Comparison of ENCODE assay signal across 1 cellular context in the genomic region with DNA sequence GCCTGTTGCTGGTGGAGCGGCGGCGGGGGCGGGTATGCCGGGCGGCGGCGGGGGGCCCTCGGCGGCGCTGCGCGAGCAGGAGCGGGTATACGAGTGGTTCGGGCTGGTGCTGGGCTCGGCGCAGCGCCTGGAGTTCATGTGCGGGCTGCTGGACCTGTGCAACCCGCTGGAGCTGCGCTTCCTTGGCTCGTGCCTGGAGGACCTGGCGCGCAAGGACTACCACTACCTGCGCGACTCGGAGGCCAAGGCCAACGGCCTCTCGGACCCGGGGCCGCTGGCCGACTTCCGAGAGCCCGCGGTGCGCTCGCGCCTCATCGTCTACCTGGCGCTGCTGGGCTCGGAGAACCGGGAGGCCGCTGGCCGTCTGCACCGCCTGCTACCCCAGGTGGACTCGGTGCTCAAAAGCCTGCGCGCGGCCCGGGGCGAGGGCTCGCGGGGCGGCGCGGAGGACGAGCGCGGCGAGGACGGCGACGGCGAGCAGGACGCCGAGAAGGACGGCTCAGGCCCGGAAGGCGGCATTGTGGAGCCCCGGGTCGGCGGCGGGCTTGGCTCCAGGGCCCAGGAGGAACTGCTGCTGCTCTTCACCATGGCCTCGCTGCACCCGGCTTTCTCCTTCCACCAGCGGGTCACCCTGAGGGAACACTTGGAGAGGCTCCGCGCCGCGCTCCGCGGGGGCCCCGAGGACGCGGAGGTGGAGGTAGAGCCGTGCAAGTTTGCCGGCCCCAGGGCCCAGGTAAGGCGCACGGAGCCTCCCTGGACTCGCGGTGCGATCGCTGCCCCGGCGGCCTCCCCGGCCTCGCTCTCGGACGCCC.
TF ChIP-seq lines count a peak whose summit lies in the region.

No MANE protein-coding gene starts in this region.

TF ChIP-seq in HepG2, 621 proteins besides CTCF, POLR2A, EP300 and RAD21 (continued from another document and continues in another):
- TF ChIP-seq, protein P1, sequence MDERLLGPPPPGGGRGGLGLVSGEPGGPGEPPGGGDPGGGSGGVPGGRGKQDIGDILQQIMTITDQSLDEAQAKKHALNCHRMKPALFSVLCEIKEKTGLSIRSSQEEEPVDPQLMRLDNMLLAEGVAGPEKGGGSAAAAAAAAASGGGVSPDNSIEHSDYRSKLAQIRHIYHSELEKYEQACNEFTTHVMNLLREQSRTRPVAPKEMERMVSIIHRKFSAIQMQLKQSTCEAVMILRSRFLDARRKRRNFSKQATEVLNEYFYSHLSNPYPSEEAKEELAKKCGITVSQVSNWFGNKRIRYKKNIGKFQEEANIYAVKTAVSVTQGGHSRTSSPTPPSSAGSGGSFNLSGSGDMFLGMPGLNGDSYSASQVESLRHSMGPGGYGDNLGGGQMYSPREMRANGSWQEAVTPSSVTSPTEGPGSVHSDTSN (CRISPR knock-in tag; IDR thresholded peaks at IDR 0.05), result no peak
- TF ChIP-seq, protein P2, sequence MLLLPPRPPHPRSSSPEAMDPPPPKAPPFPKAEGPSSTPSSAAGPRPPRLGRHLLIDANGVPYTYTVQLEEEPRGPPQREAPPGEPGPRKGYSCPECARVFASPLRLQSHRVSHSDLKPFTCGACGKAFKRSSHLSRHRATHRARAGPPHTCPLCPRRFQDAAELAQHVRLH (CRISPR knock-in tag; IDR thresholded peaks at IDR 0.05; ENCODE audit: borderline replicate concordance, low read depth), result no peak; the same call in 1 of the 2 replicates
- 0 out of 2 replicates have a peak, but pooled peaks have one; percentile 9 for TF ChIP-seq ZNF510 (CRISPR knock-in tag; IDR thresholded peaks at IDR 0.05; ENCODE audit: low read depth)
- no peak for TF ChIP-seq NR2F1 (CRISPR knock-in tag; IDR thresholded peaks at IDR 0.05)
- TF ChIP-seq ZSCAN22 (CRISPR knock-in tag; IDR thresholded peaks at IDR 0.05), result no peak
- TF ChIP-seq HOXA9 (CRISPR knock-in tag; IDR thresholded peaks at IDR 0.05; ENCODE audit: borderline replicate concordance), result no peak
- no peak for TF ChIP-seq IKZF4 (CRISPR knock-in tag; IDR thresholded peaks at IDR 0.05; ENCODE audit: borderline replicate concordance, low read depth, not compliant biosample characterization)
- TF ChIP-seq, protein P3, sequence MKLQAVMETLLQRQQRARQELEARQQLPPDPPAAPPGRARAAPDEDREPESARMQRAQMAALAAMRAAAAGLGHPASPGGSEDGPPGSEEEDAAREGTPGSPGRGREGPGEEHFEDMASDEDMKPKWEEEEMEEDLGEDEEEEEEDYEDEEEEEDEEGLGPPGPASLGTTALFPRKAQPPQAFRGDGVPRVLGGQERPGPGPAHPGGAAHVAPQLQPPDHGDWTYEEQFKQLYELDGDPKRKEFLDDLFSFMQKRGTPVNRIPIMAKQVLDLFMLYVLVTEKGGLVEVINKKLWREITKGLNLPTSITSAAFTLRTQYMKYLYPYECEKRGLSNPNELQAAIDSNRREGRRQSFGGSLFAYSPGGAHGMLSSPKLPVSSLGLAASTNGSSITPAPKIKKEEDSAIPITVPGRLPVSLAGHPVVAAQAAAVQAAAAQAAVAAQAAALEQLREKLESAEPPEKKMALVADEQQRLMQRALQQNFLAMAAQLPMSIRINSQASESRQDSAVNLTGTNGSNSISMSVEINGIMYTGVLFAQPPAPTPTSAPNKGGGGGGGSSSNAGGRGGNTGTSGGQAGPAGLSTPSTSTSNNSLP (IDR thresholded peaks at IDR 0.05; ENCODE audit: low read depth, low read length), result no peak
- TF ChIP-seq ZNF292 (CRISPR knock-in tag; IDR thresholded peaks at IDR 0.05; ENCODE audit: borderline replicate concordance, low read depth), result no peak
- TF ChIP-seq, protein P4, sequence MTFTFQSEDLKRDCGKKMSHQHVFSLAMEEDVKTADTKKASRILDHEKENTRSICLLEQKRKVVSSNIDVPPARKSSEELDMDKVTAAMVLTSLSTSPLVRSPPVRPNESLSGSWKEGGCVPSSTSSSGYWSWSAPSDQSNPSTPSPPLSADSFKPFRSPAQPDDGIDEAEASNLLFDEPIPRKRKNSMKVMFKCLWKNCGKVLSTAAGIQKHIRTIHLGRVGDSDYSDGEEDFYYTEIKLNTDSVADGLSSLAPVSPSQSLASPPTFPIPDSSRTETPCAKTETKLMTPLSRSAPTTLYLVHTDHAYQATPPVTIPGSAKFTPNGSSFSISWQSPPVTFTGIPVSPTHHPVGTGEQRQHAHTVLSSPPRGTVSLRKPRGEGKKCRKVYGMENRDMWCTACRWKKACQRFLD (CRISPR knock-in tag; IDR thresholded peaks at IDR 0.05; ENCODE audit: borderline replicate concordance), result no peak
- TF ChIP-seq, protein P5, sequence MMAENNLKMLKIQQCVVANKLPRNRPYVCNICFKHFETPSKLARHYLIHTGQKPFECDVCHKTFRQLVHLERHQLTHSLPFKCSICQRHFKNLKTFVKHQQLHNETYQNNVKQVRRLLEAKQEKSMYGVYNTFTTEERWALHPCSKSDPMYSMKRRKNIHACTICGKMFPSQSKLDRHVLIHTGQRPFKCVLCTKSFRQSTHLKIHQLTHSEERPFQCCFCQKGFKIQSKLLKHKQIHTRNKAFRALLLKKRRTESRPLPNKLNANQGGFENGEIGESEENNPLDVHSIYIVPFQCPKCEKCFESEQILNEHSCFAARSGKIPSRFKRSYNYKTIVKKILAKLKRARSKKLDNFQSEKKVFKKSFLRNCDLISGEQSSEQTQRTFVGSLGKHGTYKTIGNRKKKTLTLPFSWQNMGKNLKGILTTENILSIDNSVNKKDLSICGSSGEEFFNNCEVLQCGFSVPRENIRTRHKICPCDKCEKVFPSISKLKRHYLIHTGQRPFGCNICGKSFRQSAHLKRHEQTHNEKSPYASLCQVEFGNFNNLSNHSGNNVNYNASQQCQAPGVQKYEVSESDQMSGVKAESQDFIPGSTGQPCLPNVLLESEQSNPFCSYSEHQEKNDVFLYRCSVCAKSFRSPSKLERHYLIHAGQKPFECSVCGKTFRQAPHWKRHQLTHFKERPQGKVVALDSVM (CRISPR knock-in tag; IDR thresholded peaks at IDR 0.05), result peak; percentile 35; the same call in 1 of the 2 replicates
- TF ChIP-seq FOXA1 (IDR thresholded peaks at IDR 0.05), result no peak
- TF ChIP-seq FOXA1 (CRISPR knock-in tag; IDR thresholded peaks at IDR 0.05), result no peak
- TF ChIP-seq CCDC6 (CRISPR knock-in tag; IDR thresholded peaks at IDR 0.05), result no peak
- TF ChIP-seq STAT5B (CRISPR knock-in tag; IDR thresholded peaks at IDR 0.05), result no peak
- no peak for TF ChIP-seq PHB2 (IDR thresholded peaks at IDR 0.05; ENCODE audit: partially characterized antibody)
- TF ChIP-seq SRF (IDR thresholded peaks at IDR 0.05; ENCODE audit: low read depth, low read length), result no peak
- no peak for TF ChIP-seq RARA (CRISPR knock-in tag; IDR thresholded peaks at IDR 0.05)
- TF ChIP-seq ZNF468 (CRISPR knock-in tag; IDR thresholded peaks at IDR 0.05), result no peak
- no peak for TF ChIP-seq KDM4B (CRISPR knock-in tag; IDR thresholded peaks at IDR 0.05)
- TF ChIP-seq, protein P6, sequence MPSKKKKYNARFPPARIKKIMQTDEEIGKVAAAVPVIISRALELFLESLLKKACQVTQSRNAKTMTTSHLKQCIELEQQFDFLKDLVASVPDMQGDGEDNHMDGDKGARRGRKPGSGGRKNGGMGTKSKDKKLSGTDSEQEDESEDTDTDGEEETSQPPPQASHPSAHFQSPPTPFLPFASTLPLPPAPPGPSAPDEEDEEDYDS (CRISPR knock-in tag; IDR thresholded peaks at IDR 0.05), result no peak
- peak; percentile 25; the same call in 1 of the 2 replicates for TF ChIP-seq ZNF891 (CRISPR knock-in tag; IDR thresholded peaks at IDR 0.05)
- no peak for TF ChIP-seq ZSCAN21 (CRISPR knock-in tag; IDR thresholded peaks at IDR 0.05; ENCODE audit: borderline replicate concordance)
- TF ChIP-seq, protein P7, sequence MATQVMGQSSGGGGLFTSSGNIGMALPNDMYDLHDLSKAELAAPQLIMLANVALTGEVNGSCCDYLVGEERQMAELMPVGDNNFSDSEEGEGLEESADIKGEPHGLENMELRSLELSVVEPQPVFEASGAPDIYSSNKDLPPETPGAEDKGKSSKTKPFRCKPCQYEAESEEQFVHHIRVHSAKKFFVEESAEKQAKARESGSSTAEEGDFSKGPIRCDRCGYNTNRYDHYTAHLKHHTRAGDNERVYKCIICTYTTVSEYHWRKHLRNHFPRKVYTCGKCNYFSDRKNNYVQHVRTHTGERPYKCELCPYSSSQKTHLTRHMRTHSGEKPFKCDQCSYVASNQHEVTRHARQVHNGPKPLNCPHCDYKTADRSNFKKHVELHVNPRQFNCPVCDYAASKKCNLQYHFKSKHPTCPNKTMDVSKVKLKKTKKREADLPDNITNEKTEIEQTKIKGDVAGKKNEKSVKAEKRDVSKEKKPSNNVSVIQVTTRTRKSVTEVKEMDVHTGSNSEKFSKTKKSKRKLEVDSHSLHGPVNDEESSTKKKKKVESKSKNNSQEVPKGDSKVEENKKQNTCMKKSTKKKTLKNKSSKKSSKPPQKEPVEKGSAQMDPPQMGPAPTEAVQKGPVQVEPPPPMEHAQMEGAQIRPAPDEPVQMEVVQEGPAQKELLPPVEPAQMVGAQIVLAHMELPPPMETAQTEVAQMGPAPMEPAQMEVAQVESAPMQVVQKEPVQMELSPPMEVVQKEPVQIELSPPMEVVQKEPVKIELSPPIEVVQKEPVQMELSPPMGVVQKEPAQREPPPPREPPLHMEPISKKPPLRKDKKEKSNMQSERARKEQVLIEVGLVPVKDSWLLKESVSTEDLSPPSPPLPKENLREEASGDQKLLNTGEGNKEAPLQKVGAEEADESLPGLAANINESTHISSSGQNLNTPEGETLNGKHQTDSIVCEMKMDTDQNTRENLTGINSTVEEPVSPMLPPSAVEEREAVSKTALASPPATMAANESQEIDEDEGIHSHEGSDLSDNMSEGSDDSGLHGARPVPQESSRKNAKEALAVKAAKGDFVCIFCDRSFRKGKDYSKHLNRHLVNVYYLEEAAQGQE (IDR thresholded peaks at IDR 0.05; ENCODE audit: borderline replicate concordance in 1 of 2, low read depth in 1 of 2, low read length in 2 of 2), result no peak
- TF ChIP-seq, protein P8, sequence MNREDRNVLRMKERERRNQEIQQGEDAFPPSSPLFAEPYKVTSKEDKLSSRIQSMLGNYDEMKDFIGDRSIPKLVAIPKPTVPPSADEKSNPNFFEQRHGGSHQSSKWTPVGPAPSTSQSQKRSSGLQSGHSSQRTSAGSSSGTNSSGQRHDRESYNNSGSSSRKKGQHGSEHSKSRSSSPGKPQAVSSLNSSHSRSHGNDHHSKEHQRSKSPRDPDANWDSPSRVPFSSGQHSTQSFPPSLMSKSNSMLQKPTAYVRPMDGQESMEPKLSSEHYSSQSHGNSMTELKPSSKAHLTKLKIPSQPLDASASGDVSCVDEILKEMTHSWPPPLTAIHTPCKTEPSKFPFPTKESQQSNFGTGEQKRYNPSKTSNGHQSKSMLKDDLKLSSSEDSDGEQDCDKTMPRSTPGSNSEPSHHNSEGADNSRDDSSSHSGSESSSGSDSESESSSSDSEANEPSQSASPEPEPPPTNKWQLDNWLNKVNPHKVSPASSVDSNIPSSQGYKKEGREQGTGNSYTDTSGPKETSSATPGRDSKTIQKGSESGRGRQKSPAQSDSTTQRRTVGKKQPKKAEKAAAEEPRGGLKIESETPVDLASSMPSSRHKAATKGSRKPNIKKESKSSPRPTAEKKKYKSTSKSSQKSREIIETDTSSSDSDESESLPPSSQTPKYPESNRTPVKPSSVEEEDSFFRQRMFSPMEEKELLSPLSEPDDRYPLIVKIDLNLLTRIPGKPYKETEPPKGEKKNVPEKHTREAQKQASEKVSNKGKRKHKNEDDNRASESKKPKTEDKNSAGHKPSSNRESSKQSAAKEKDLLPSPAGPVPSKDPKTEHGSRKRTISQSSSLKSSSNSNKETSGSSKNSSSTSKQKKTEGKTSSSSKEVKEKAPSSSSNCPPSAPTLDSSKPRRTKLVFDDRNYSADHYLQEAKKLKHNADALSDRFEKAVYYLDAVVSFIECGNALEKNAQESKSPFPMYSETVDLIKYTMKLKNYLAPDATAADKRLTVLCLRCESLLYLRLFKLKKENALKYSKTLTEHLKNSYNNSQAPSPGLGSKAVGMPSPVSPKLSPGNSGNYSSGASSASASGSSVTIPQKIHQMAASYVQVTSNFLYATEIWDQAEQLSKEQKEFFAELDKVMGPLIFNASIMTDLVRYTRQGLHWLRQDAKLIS (CRISPR knock-in tag; IDR thresholded peaks at IDR 0.05), result peak; percentile 40; the same call in 1 of the 2 replicates
- TF ChIP-seq, protein P9, sequence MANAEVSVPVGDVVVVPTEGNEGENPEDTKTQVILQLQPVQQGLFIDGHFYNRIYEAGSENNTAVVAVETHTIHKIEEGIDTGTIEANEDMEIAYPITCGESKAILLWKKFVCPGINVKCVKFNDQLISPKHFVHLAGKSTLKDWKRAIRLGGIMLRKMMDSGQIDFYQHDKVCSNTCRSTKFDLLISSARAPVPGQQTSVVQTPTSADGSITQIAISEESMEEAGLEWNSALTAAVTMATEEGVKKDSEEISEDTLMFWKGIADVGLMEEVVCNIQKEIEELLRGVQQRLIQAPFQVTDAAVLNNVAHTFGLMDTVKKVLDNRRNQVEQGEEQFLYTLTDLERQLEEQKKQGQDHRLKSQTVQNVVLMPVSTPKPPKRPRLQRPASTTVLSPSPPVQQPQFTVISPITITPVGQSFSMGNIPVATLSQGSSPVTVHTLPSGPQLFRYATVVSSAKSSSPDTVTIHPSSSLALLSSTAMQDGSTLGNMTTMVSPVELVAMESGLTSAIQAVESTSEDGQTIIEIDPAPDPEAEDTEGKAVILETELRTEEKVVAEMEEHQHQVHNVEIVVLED (CRISPR knock-in tag; IDR thresholded peaks at IDR 0.05; ENCODE audit: borderline replicate concordance), result no peak
- TF ChIP-seq GABPA (IDR thresholded peaks at IDR 0.05; ENCODE audit: low read depth, low read length), result no peak
- no peak for TF ChIP-seq GABPA (CRISPR knock-in tag; IDR thresholded peaks at IDR 0.05; ENCODE audit: low read depth)
- no peak for TF ChIP-seq ONECUT2 (CRISPR knock-in tag; IDR thresholded peaks at IDR 0.05)
- TF ChIP-seq HCFC1 (IDR thresholded peaks at IDR 0.05; ENCODE audit: low read depth, low read length), result no peak
- peak; percentile 5; the same call in 1 of the 2 replicates for TF ChIP-seq ZNF563 (CRISPR knock-in tag; IDR thresholded peaks at IDR 0.05)
- TF ChIP-seq NFKB2 (CRISPR knock-in tag; IDR thresholded peaks at IDR 0.05; ENCODE audit: borderline replicate concordance), result peak; percentile 51; the same call in 1 of the 2 replicates
- peak; percentile 53 for TF ChIP-seq ZFY (CRISPR knock-in tag; IDR thresholded peaks at IDR 0.05)
- TF ChIP-seq KAT2B (IDR thresholded peaks at IDR 0.05; ENCODE audit: borderline replicate concordance, low read depth, low read length), result no peak
- TF ChIP-seq CHD2 (IDR thresholded peaks at IDR 0.05; ENCODE audit: low read depth, low read length), result no peak
- TF ChIP-seq, protein P10, sequence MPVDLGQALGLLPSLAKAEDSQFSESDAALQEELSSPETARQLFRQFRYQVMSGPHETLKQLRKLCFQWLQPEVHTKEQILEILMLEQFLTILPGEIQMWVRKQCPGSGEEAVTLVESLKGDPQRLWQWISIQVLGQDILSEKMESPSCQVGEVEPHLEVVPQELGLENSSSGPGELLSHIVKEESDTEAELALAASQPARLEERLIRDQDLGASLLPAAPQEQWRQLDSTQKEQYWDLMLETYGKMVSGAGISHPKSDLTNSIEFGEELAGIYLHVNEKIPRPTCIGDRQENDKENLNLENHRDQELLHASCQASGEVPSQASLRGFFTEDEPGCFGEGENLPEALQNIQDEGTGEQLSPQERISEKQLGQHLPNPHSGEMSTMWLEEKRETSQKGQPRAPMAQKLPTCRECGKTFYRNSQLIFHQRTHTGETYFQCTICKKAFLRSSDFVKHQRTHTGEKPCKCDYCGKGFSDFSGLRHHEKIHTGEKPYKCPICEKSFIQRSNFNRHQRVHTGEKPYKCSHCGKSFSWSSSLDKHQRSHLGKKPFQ (CRISPR knock-in tag; IDR thresholded peaks at IDR 0.05; ENCODE audit: insufficient replicate concordance), result no peak
- no peak for TF ChIP-seq PLRG1 (conservative IDR thresholded peaks at IDR 0.05)
- no peak for TF ChIP-seq NBN (conservative IDR thresholded peaks at IDR 0.05)
- TF ChIP-seq ZNF12 (CRISPR knock-in tag; IDR thresholded peaks at IDR 0.05), result no peak
- TF ChIP-seq ZNF367 (CRISPR knock-in tag; IDR thresholded peaks at IDR 0.05; ENCODE audit: borderline replicate concordance), result 0 out of 2 replicates have a peak, but pooled peaks have one; percentile 6
